ENCODE assay signal across 16 cellular contexts in the genomic region with DNA sequence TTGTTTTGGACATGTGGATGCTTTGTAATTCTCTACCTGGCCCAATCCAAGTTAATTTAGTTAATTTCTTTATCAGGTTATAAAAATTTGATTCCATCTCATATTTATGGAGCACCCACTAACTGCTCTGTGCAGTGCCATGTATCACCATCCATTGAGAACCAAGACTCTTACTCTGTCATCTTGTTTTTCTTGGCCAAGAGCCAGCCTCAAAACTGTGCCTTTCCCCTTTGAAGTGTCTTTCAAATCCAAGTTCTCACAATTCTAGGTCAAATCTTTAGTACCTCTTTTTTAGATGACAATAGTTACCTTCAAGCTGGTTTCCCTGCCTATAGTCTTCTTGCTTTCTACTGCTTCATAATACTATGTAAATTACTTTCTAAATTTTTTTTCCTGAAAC. TPM values are rescaled to one million over a fixed set of nuclear protein-coding genes. Genes with fewer than 3 reads are reported as not detected.
"Had no signal": no experiment of that assay in that cellular context is flagged by ENCODE, and none has a peak within 500 bp of the region (broad histone marks: within the 10 kb centered on the region; RNA-seq: fewer than 3 reads in every experiment).

No MANE protein-coding gene starts in this region.

- H3K27ac Mint-ChIP-seq: activated naive CD4-positive, alpha-beta T cell treated with anti-CD3 and anti-CD28 coated beads for 36 hours; endodermal cell; T-helper 2 cell treated with Interferon-gamma antibody and Interleukin-4, amounts not matched to agents 5 μg/mL and 100 μg/mL, for 36 hours had no signal

- DNase-seq: activated naive CD4-positive, alpha-beta T cell treated with anti-CD3 and anti-CD28 coated beads for 36 hours; dorsolateral prefrontal cortex; endodermal cell; stimulated activated CD4-positive, alpha-beta T cell treated with anti-CD3 and anti-CD28 coated beads, Interleukin-1b, Interleukin-23, amount 100 ng/mL, for 48 hours; tibial artery; uterus had no signal

- H3K9me3 Mint-ChIP-seq: activated naive CD4-positive, alpha-beta T cell treated with anti-CD3 and anti-CD28 coated beads for 36 hours; endodermal cell; T-helper 2 cell treated with Interferon-gamma antibody and Interleukin-4, amounts not matched to agents 5 μg/mL and 100 μg/mL, for 36 hours had no signal

- H3K4me3 Mint-ChIP-seq: activated naive CD4-positive, alpha-beta T cell treated with anti-CD3 and anti-CD28 coated beads for 36 hours; endodermal cell; T-helper 2 cell treated with Interferon-gamma antibody and Interleukin-4, amounts not matched to agents 5 μg/mL and 100 μg/mL, for 36 hours had no signal

- ATAC-seq: left lobe of liver; naive thymus-derived CD4-positive, alpha-beta T cell had no signal

- H3K27me3 Mint-ChIP-seq: naive thymus-derived CD4-positive, alpha-beta T cell had no signal

- FAIRE-seq: astrocyte, keratinocyte had no signal

RNA-seq across cellular contexts. Expression of a gene that starts 55.8 kb away (rescaled TPM):
- total RNA-seq: activated CD8-positive, alpha-beta memory T cell treated with anti-CD3 and anti-CD28 coated beads for 36 hours; activated naive CD4-positive, alpha-beta T cell treated with anti-CD3 and anti-CD28 coated beads for 36 hours; astrocyte; endodermal cell; glomerular endothelial cell; left lobe of liver; mononuclear cell; naive thymus-derived CD4-positive, alpha-beta T cell; subcutaneous adipose tissue; uterus had no signal
- polyA plus RNA-seq: hepatocyte; keratinocyte; naive thymus-derived CD4-positive, alpha-beta T cell had no signal
